8 cellular contexts compared by ENCODE assay signal in genomic region chr6:111057074-111057752, GRCh38.
DNase-seq lines count a peak whose midpoint lies in the region; ATAC-seq and TF ChIP-seq lines count a peak whose summit lies in the region.

No MANE protein-coding gene starts in this region.

- H3K79me2 ChIP-seq in parathyroid adenoma, result no peaks in the 10 kb centered on the region

- no peaks in the 10 kb centered on the region for H3K9me3 ChIP-seq in parathyroid adenoma (ENCODE audit: control insufficient read depth, low read length)

- H3K27me3 ChIP-seq in parathyroid adenoma (ENCODE audit: control insufficient read depth, insufficient read depth, low read length), result no peaks in the 10 kb centered on the region

- peak; percentile 85 for TF ChIP-seq CTCF in fibroblast of mammary gland (conservative IDR thresholded peaks at IDR 0.05; ENCODE audit: control insufficient read depth, insufficient read depth, low read depth, low read length)
- TF ChIP-seq CTCF in parathyroid adenoma (IDR thresholded peaks at IDR 0.05), result peak; percentile 81

- H3K4me1 ChIP-seq in parathyroid adenoma, result no peaks in the 10 kb centered on the region

- no peak overlapping the region for H3K4me2 ChIP-seq in parathyroid adenoma (ENCODE audit: low read length)

- H3K9ac ChIP-seq in parathyroid adenoma, result no peak overlapping the region

- H3K36me3 ChIP-seq in parathyroid adenoma (ENCODE audit: control insufficient read depth, insufficient read depth, low read length), result no peaks in the 10 kb centered on the region

- peak overlapping the region; percentile 28 for H2AFZ ChIP-seq in parathyroid adenoma

- DNase-seq in COLO668 (lab: John Stamatoyannopoulos, UW; ENCODE audit: unreplicated experiment) (peak; percentile 18), NCI-H1105 (lab: John Stamatoyannopoulos, UW) (peak; percentile 39), SW 1271 (lab: John Stamatoyannopoulos, UW) (peak; percentile 15 to 62), fibroblast of mammary gland (ENCODE audit: low read depth) (peak; percentile 54), islet precursor cell (no peak)
- no peak for DNase-seq in stimulated activated CD8-positive, alpha-beta memory T cell treated with anti-CD3 and anti-CD28 coated beads, Interleukin-4, amount 100 ng/mL, for 48 hours

- H3K4me3 ChIP-seq in fibroblast of mammary gland (ENCODE audit: control insufficient read depth, low read depth, low read length), result no peak overlapping the region
- H3K4me3 ChIP-seq in parathyroid adenoma (ENCODE audit: low read depth, low read length), result no peak overlapping the region

- H3K27ac ChIP-seq in parathyroid adenoma, result no peak overlapping the region

- peak; percentile 51 for ATAC-seq in GM19025 (IDR thresholded peaks at IDR 0.05; ENCODE audit: low read depth, unreplicated experiment)

Comparison
In these comparisons a context has a peak if more than half of its experiments do, and no peak if none do; other contexts are left out.
1. DNase-seq: peak in COLO668 (single experiment), NCI-H1105 (single experiment), SW 1271 (2 of 2) and fibroblast of mammary gland (single experiment); none in islet precursor cell (single experiment) and stimulated activated CD8-positive, alpha-beta memory T cell treated with anti-CD3 and anti-CD28 coated beads, Interleukin-4, amount 100 ng/mL, for 48 hours (single experiment).